ENCODE assay signal across 8 cellular contexts in genomic region chr1:8510041-8510823, GRCh38.
DNase-seq lines count a peak whose midpoint lies in the region; ATAC-seq and TF ChIP-seq lines count a peak whose summit lies in the region.

No MANE protein-coding gene starts in this region.

- DNase-seq in activated CD4-positive, CD25-positive, alpha-beta regulatory T cell (lab: John Stamatoyannopoulos, UW): no peak
- peak in 1 of 2 donors; percentile 74 for DNase-seq in ascending aorta (ENCODE audit: low spot score in 2 of 2)
- peak; percentile 29 for DNase-seq in left kidney (ENCODE audit: low read depth, low spot score)
- DNase-seq in stimulated activated CD4-positive, alpha-beta T cell treated with anti-CD3 and anti-CD28 coated beads, TNF-alpha, amount 100 ng/mL, for 48 hours (ENCODE audit: low read depth in 3 of 3): peak; percentile 10 to 30 (median 16)
- no peak for DNase-seq in DMS153 (lab: John Stamatoyannopoulos, UW)
- no peak for DNase-seq in Caco-2

- no peak for TF ChIP-seq CTCF in ascending aorta (IDR thresholded peaks at IDR 0.05)
- no peak for TF ChIP-seq CTCF in Caco-2 (IDR thresholded peaks at IDR 0.05; ENCODE audit: insufficient read depth in 1 of 2, low read depth in 1 of 2, low read length in 1 of 2, severe bottlenecking in 1 of 2, unreplicated experiment in 1 of 2)

- peak overlapping the region; percentile 29 to 46 for H3K4me3 ChIP-seq in ascending aorta
- no peak overlapping the region for H3K4me3 ChIP-seq in Caco-2 (ENCODE audit: low read depth, low read length)

- H3K4me1 ChIP-seq in ascending aorta (peaks cover 4 to 14% of the 10 kb centered on the region in 2 donors), Caco-2 (no peaks in the 10 kb centered on the region)

- no peaks in the 10 kb centered on the region for H3K9me3 Mint-ChIP-seq in Caco-2 (ENCODE audit: unreplicated experiment)

- H3K27ac Mint-ChIP-seq in Caco-2 (ENCODE audit: unreplicated experiment): no peak overlapping the region

- no peaks in the 10 kb centered on the region for H3K27me3 Mint-ChIP-seq in Caco-2 (ENCODE audit: insufficient read depth, unreplicated experiment)

- BruUV-seq in Caco-2 (replicated peaks; lab: Mats Ljungman, UMichigan): no TSS peak

- peaks cover 33% of the 10 kb centered on the region for H3K36me3 Mint-ChIP-seq in Caco-2 (ENCODE audit: insufficient read depth, unreplicated experiment)

- H3K27me3 ChIP-seq in ascending aorta (no peaks in the 10 kb centered on the region), Caco-2 (replicated peaks; ENCODE audit: control insufficient read depth, insufficient read depth, low read length) (no peaks in the 10 kb centered on the region)

- POLR2A ChIA-PET in Caco-2 (lab: Charles Lee): interaction anchor here (0.6 kb wide), 1 partner anchor 289 kb away, joined by 14 read pairs; no protein-coding TSS in a partner anchor

- H3K4me1 Mint-ChIP-seq in Caco-2 (ENCODE audit: low read depth, unreplicated experiment): peaks cover 10% of the 10 kb centered on the region

- H3K9me3 ChIP-seq in ascending aorta (no peaks in the 10 kb centered on the region), Caco-2 (no peaks in the 10 kb centered on the region)

- intact Hi-C loops in ascending aorta (cut with DNase I) (no loop called here), Caco-2 (cut with micrococcal nuclease; ENCODE audit: unreplicated experiment) (no loop called here)

- H3K36me3 ChIP-seq in ascending aorta (no peaks in the 10 kb centered on the region), Caco-2 (ENCODE audit: control insufficient read depth, insufficient read depth, low read length) (no peaks in the 10 kb centered on the region)

- H3K4me3 Mint-ChIP-seq in Caco-2 (ENCODE audit: unreplicated experiment): no peak overlapping the region

- CTCF ChIA-PET in Caco-2 (lab: Charles Lee): interaction anchor here (1.1 kb wide), 1 partner anchor 101 kb away, joined by 3 read pairs; no protein-coding TSS in a partner anchor

- H3K27ac ChIP-seq in ascending aorta: peak overlapping the region; percentile 62 to 78

- ATAC-seq in activated CD4-positive, CD25-positive, alpha-beta regulatory T cell treated with anti-CD3 and anti-CD28 coated beads, Interleukin-2, amount 50 U/mL, for 24 hours: peak; percentile 72 to 81
- ATAC-seq in HG03354 (IDR thresholded peaks at IDR 0.05; ENCODE audit: poor library complexity, severe bottlenecking, unreplicated experiment): no peak

Comparison
In these comparisons a context has a peak if more than half of its experiments do, and no peak if none do; other contexts are left out.
1. DNase-seq: peak in left kidney (single experiment) and stimulated activated CD4-positive, alpha-beta T cell treated with anti-CD3 and anti-CD28 coated beads, TNF-alpha, amount 100 ng/mL, for 48 hours (3 of 3); none in activated CD4-positive, CD25-positive, alpha-beta regulatory T cell (0 of 4), DMS153 (single experiment) and Caco-2 (0 of 2).